In genomic region chr10:51892965-51893658, GRCh38 we compare ENCODE assay signal across 1 cellular context.
TF ChIP-seq lines count a peak whose summit lies in the region.

No MANE protein-coding gene starts in this region.

TF ChIP-seq in IMR-90, 13 proteins besides CTCF, POLR2A, EP300 and RAD21 (continued from another document):
- no peak for TF ChIP-seq USF2 (IDR thresholded peaks at IDR 0.05; ENCODE audit: low read depth, low read length)
- no peak for TF ChIP-seq RCOR1 (IDR thresholded peaks at IDR 0.05; ENCODE audit: insufficient replicate concordance, low read length)
- no peak for TF ChIP-seq MAZ (IDR thresholded peaks at IDR 0.05; ENCODE audit: borderline replicate concordance, low read depth, low read length)
- peak; percentile 8; the same call in 1 of the 2 replicates for TF ChIP-seq SMC3 (IDR thresholded peaks at IDR 0.05; ENCODE audit: low read depth, low read length)
- no peak for TF ChIP-seq MAFK (IDR thresholded peaks at IDR 0.05; ENCODE audit: low read depth, low read length)
- TF ChIP-seq BHLHE40 (IDR thresholded peaks at IDR 0.05; ENCODE audit: low read depth, low read length), result no peak
- TF ChIP-seq RFX5 (IDR thresholded peaks at IDR 0.05; ENCODE audit: low read depth, low read length), result no peak
- TF ChIP-seq ELK1 (IDR thresholded peaks at IDR 0.05; ENCODE audit: borderline replicate concordance, low read depth, low read length), result no peak
